Comparison of ENCODE assay signal across 8 cellular contexts in genomic region chr17:4566785-4567184, GRCh38. TPM values are rescaled to one million over a fixed set of nuclear protein-coding genes. Genes with fewer than 3 reads are reported as not detected.
DNase-seq lines count a peak whose midpoint lies in the region; ATAC-seq, FAIRE-seq and TF ChIP-seq lines count a peak whose summit lies in the region.

No MANE protein-coding gene starts in this region.

- H3K9me3 Mint-ChIP-seq in stimulated activated naive B cell treated with anti-CD40 and anti-IgM and Interleukin-4, amounts not matched to agents 10 μg/mL and 1 μg/mL and 100 μg/mL, for 72 hours = no peaks in the 10 kb centered on the region

- no peak overlapping the region for H3K4me3 ChIP-seq in GM12864 (ENCODE audit: low read depth, low read length)
- H3K4me3 ChIP-seq in bronchial epithelial cell (ENCODE audit: low read depth, low read length) = no peak overlapping the region
- H3K4me3 ChIP-seq in coronary artery = no peak overlapping the region

- DNase-seq in GM12864 (ENCODE audit: low read depth) = no peak
- DNase-seq in MV-4-11 (lab: John Stamatoyannopoulos, UW) = peak; percentile 30
- peak; percentile 77 for DNase-seq in SK-N-DZ (ENCODE audit: low spot score)
- DNase-seq in bronchial epithelial cell (ENCODE audit: low read depth) = peak; percentile 51
- peak in 1 of 2 donors; percentile 68 for DNase-seq in left colon
- DNase-seq in stimulated activated naive B cell treated with anti-CD40 and anti-IgM and Interleukin-4, amounts not matched to agents 10 μg/mL and 1 μg/mL and 100 μg/mL, for 72 hours = no peak
- DNase-seq in coronary artery (ENCODE audit: low spot score) = no peak
- no peak for DNase-seq in activated gamma-delta T cell (lab: John Stamatoyannopoulos, UW)

- intact Hi-C loops in left colon (cut with DNase I, micrococcal nuclease) = no loop called here

- H3K4me3 Mint-ChIP-seq in stimulated activated naive B cell treated with anti-CD40 and anti-IgM and Interleukin-4, amounts not matched to agents 10 μg/mL and 1 μg/mL and 100 μg/mL, for 72 hours = no peak overlapping the region

- FAIRE-seq in bronchial epithelial cell (lab: Jason Lieb, UNC) = no peak

- H3K4me1 Mint-ChIP-seq in stimulated activated naive B cell treated with anti-CD40 and anti-IgM and Interleukin-4, amounts not matched to agents 10 μg/mL and 1 μg/mL and 100 μg/mL, for 72 hours = peaks cover 19 to 30% of the 10 kb centered on the region in 2 donors

- peak; percentile 51 for ATAC-seq in left colon
- peak; percentile 75 to 78 for ATAC-seq in stimulated activated naive B cell treated with anti-CD40 and anti-IgM and Interleukin-4, amounts not matched to agents 10 μg/mL and 1 μg/mL and 100 μg/mL, for 72 hours (replicated peaks)

- no peaks in the 10 kb centered on the region for H3K36me3 Mint-ChIP-seq in stimulated activated naive B cell treated with anti-CD40 and anti-IgM and Interleukin-4, amounts not matched to agents 10 μg/mL and 1 μg/mL and 100 μg/mL, for 72 hours

- no peaks in the 10 kb centered on the region for H3K36me3 ChIP-seq in bronchial epithelial cell (ENCODE audit: control insufficient read depth, insufficient read depth, low read length)

- TF ChIP-seq CTCF in GM12864 (IDR thresholded peaks at IDR 0.05; ENCODE audit: low read depth, low read length, missing control alignments) = peak; percentile 74
- peak; percentile 75 for TF ChIP-seq CTCF in bronchial epithelial cell (IDR thresholded peaks at IDR 0.05; ENCODE audit: insufficient read depth, low read length, severe bottlenecking)
- TF ChIP-seq CTCF in coronary artery (IDR thresholded peaks at IDR 0.05) = no peak

- peaks cover 7 to 9% of the 10 kb centered on the region in 2 donors for H3K27me3 Mint-ChIP-seq in stimulated activated naive B cell treated with anti-CD40 and anti-IgM and Interleukin-4, amounts not matched to agents 10 μg/mL and 1 μg/mL and 100 μg/mL, for 72 hours

- H3K27me3 ChIP-seq in bronchial epithelial cell (ENCODE audit: control insufficient read depth, insufficient read depth, low read length) = no peaks in the 10 kb centered on the region

- H3K27ac Mint-ChIP-seq in stimulated activated naive B cell treated with anti-CD40 and anti-IgM and Interleukin-4, amounts not matched to agents 10 μg/mL and 1 μg/mL and 100 μg/mL, for 72 hours = no peak overlapping the region

- no peak overlapping the region for H3K27ac ChIP-seq in coronary artery

RNA-seq across cellular contexts. Expression of gene GGT6, which starts 6.4 kb away (rescaled TPM):
- not detected in 2 replicates for polyA plus RNA-seq in SK-N-DZ (2014; cell fraction: cytosol; rRNA removed)
- not detected in 2 replicates for polyA plus RNA-seq in SK-N-DZ (2014; cell fraction: nucleus; rRNA removed)
- total RNA-seq in bronchial epithelial cell (6.6 and 24.1 TPM in 2 replicates), left colon (100 to 1,000 TPM; 185 to 232 TPM)

RNA-seq across cellular contexts. Expression of gene MYBBP1A, which starts 11.6 kb away (rescaled TPM):
- polyA plus RNA-seq in SK-N-DZ (2014; cell fraction: cytosol; rRNA removed) = 64.2 and 66.4 TPM in 2 replicates
- polyA plus RNA-seq in SK-N-DZ (2014; cell fraction: nucleus; rRNA removed) = 201 and 229 TPM in 2 replicates
- total RNA-seq in bronchial epithelial cell (45.1 and 60.6 TPM in 2 replicates), left colon (10 to 100 TPM; 28.1 to 41.6 TPM)

RNA-seq across cellular contexts. Expression of gene SMTNL2, which starts 17.5 kb away (rescaled TPM):
- polyA plus RNA-seq in SK-N-DZ (2014; cell fraction: cytosol; rRNA removed) = 0.23 and 0.28 TPM in 2 replicates
- 0.13 and 0.15 TPM in 2 replicates for polyA plus RNA-seq in SK-N-DZ (2014; cell fraction: nucleus; rRNA removed)
- total RNA-seq in bronchial epithelial cell (not detected in 2 replicates), left colon (under 1 TPM in 1 of 2 donors, not detected in 1; 0.25 TPM)

Comparison
In these comparisons a context has a peak if more than half of its experiments do, and no peak if none do; other contexts are left out.
1. DNase-seq: peak in MV-4-11 (single experiment), SK-N-DZ (single experiment) and bronchial epithelial cell (single experiment); none in GM12864 (single experiment), stimulated activated naive B cell treated with anti-CD40 and anti-IgM and Interleukin-4, amounts not matched to agents 10 μg/mL and 1 μg/mL and 100 μg/mL, for 72 hours (single experiment), coronary artery (single experiment) and activated gamma-delta T cell (single experiment).